In genomic region chr22:39994046-39994565, GRCh38 we compare ENCODE assay signal across 8 cellular contexts. TPM values are rescaled to one million over a fixed set of nuclear protein-coding genes. Genes with fewer than 3 reads are reported as not detected.
A peak's percentile ranks its signal among the peaks of the same experiment; 100 is the strongest.
DNase-seq lines count a peak whose midpoint lies in the region; ATAC-seq lines count a peak whose summit lies in the region.

No MANE protein-coding gene starts in this region.

- peak; percentile 65 for ATAC-seq in stimulated activated naive CD8-positive, alpha-beta T cell treated with anti-CD3 and anti-CD28 coated beads, Interleukin-15, Interleukin-2, amounts not matched to agents 100 U/mL and 50 U/mL, for 24 hours

- H3K36me3 Mint-ChIP-seq in T-helper 1 cell treated with Interleukin-12 subunit alpha and Interleukin-12 subunit beta and Interleukin-4 antibody, amounts not matched to agents 30 μg/mL and 1 μg/mL, for 36 hours (ENCODE audit: low read depth): no peaks in the 10 kb centered on the region
- H3K36me3 Mint-ChIP-seq in immature natural killer cell: no peaks in the 10 kb centered on the region

- in situ Hi-C loops in KBM-7 (cut with MboI; ENCODE audit: low pct_unique_long_range_greater_than_20kb, low sequenced_read_pairs): no loop called here

- H3K4me3 Mint-ChIP-seq in T-helper 1 cell treated with Interleukin-12 subunit alpha and Interleukin-12 subunit beta and Interleukin-4 antibody, amounts not matched to agents 30 μg/mL and 1 μg/mL, for 36 hours: peak overlapping the region; percentile 29
- H3K4me3 Mint-ChIP-seq in immature natural killer cell: peak overlapping the region; percentile 52 to 80 (median 69)

- no peak overlapping the region for H3K27ac Mint-ChIP-seq in T-helper 1 cell treated with Interleukin-12 subunit alpha and Interleukin-12 subunit beta and Interleukin-4 antibody, amounts not matched to agents 30 μg/mL and 1 μg/mL, for 36 hours
- peak overlapping the region in 2 of 6 donors; percentile 55 to 69 for H3K27ac Mint-ChIP-seq in immature natural killer cell

- peak; percentile 19 for DNase-seq in activated T-helper 9 cell treated with anti-CD3 and anti-CD28 coated beads, Interleukin-2, amount 50 U/mL, for 16 hours (ENCODE audit: low read depth)
- DNase-seq in immature natural killer cell (peak in 2 of 3 donors; percentile 6 to 26), KBM-7 (no peak), COLO668 (lab: John Stamatoyannopoulos, UW; ENCODE audit: unreplicated experiment) (no peak), H4 (ENCODE audit: low spot score) (no peak), cerebellar cortex (ENCODE audit: low spot score) (no peak)
- peak; percentile 54 for DNase-seq in stimulated activated naive CD8-positive, alpha-beta T cell treated with anti-CD3 and anti-CD28 coated beads, Interleukin-15, Interleukin-2, amounts not matched to agents 100 U/mL and 50 U/mL, for 24 hours

- H3K4me1 Mint-ChIP-seq in T-helper 1 cell treated with Interleukin-12 subunit alpha and Interleukin-12 subunit beta and Interleukin-4 antibody, amounts not matched to agents 30 μg/mL and 1 μg/mL, for 36 hours (ENCODE audit: low read depth): peaks cover 5% of the 10 kb centered on the region
- peaks cover 8 to 10% of the 10 kb centered on the region in 2 donors for H3K4me1 Mint-ChIP-seq in immature natural killer cell

- H3K9me3 Mint-ChIP-seq in T-helper 1 cell treated with Interleukin-12 subunit alpha and Interleukin-12 subunit beta and Interleukin-4 antibody, amounts not matched to agents 30 μg/mL and 1 μg/mL, for 36 hours: no peaks in the 10 kb centered on the region
- no peaks in the 10 kb centered on the region for H3K9me3 Mint-ChIP-seq in immature natural killer cell

- peaks cover 52% of the 10 kb centered on the region for H3K27me3 Mint-ChIP-seq in T-helper 1 cell treated with Interleukin-12 subunit alpha and Interleukin-12 subunit beta and Interleukin-4 antibody, amounts not matched to agents 30 μg/mL and 1 μg/mL, for 36 hours (ENCODE audit: low read depth)
- H3K27me3 Mint-ChIP-seq in immature natural killer cell (ENCODE audit: low read depth in 3 of 3): peaks cover 10 to 33% (median 16%) of the 10 kb centered on the region in 3 donors

RNA-seq across cellular contexts. Expression of gene FAM83F, which starts 0.6 kb away (rescaled TPM):
- polyA plus RNA-seq in immature natural killer cell: not detected
- not detected in 2 replicates for total RNA-seq in H4 (2014; rRNA removed; shearing (Covaris generic))

RNA-seq across cellular contexts. Expression of gene TMA7B, which starts 33.9 kb away (rescaled TPM):
- polyA plus RNA-seq in immature natural killer cell: 1 to 10 TPM in 2 of 3 donors, not detected in 1; 1.4 to 2.1 TPM
- not detected in 2 replicates for total RNA-seq in H4 (2014; rRNA removed; shearing (Covaris generic))

Comparison
In these comparisons a context has a peak if more than half of its experiments do, and no peak if none do; other contexts are left out.
1. DNase-seq: peak in activated T-helper 9 cell treated with anti-CD3 and anti-CD28 coated beads, Interleukin-2, amount 50 U/mL, for 16 hours (single experiment), immature natural killer cell (2 of 3) and stimulated activated naive CD8-positive, alpha-beta T cell treated with anti-CD3 and anti-CD28 coated beads, Interleukin-15, Interleukin-2, amounts not matched to agents 100 U/mL and 50 U/mL, for 24 hours (single experiment); none in KBM-7 (single experiment), COLO668 (single experiment), H4 (single experiment) and cerebellar cortex (single experiment).